ENCODE assay signal across 8 cellular contexts in genomic region chr1:2199042-2199810, GRCh38. TPM values are rescaled to one million over a fixed set of nuclear protein-coding genes. Genes with fewer than 3 reads are reported as not detected.
A peak's percentile ranks its signal among the peaks of the same experiment; 100 is the strongest.
DNase-seq lines count a peak whose midpoint lies in the region; ATAC-seq and TF ChIP-seq lines count a peak whose summit lies in the region.

No MANE protein-coding gene starts in this region.

- peaks cover 16% of the 10 kb centered on the region for H3K4me1 Mint-ChIP-seq in nephron
- peaks cover 29% of the 10 kb centered on the region for H3K4me1 Mint-ChIP-seq in stimulated activated naive CD8-positive, alpha-beta T cell treated with anti-CD3 and anti-CD28 coated beads, Interleukin-15, Interleukin-2, amounts not matched to agents 100 ng/mL and 50 ng/mL, for 24 hours (ENCODE audit: low read depth)

- TF ChIP-seq CTCF in fibroblast of villous mesenchyme (IDR thresholded peaks at IDR 0.05; ENCODE audit: insufficient read depth, low read depth, low read length), result no peak
- TF ChIP-seq CTCF in nephron (IDR thresholded peaks at IDR 0.05; ENCODE audit: unreplicated experiment in 3 of 3), result no peak

- peak; percentile 29 for ATAC-seq in HG02763 (IDR thresholded peaks at IDR 0.05; ENCODE audit: unreplicated experiment)

- no peaks in the 10 kb centered on the region for H3K27me3 Mint-ChIP-seq in nephron (ENCODE audit: low read depth)
- H3K27me3 Mint-ChIP-seq in stimulated activated naive CD8-positive, alpha-beta T cell treated with anti-CD3 and anti-CD28 coated beads, Interleukin-15, Interleukin-2, amounts not matched to agents 100 ng/mL and 50 ng/mL, for 24 hours, result no peaks in the 10 kb centered on the region

- H3K27ac Mint-ChIP-seq in nephron, result peak overlapping the region; percentile 66 to 94 (median 93)
- peak overlapping the region; percentile 75 for H3K27ac Mint-ChIP-seq in stimulated activated naive CD8-positive, alpha-beta T cell treated with anti-CD3 and anti-CD28 coated beads, Interleukin-15, Interleukin-2, amounts not matched to agents 100 ng/mL and 50 ng/mL, for 24 hours

- peak overlapping the region; percentile 56 for H3K4me3 ChIP-seq in fibroblast of villous mesenchyme (ENCODE audit: low read depth, low read length)

- H3K9me3 Mint-ChIP-seq in nephron, result no peaks in the 10 kb centered on the region
- H3K9me3 Mint-ChIP-seq in stimulated activated naive CD8-positive, alpha-beta T cell treated with anti-CD3 and anti-CD28 coated beads, Interleukin-15, Interleukin-2, amounts not matched to agents 100 ng/mL and 50 ng/mL, for 24 hours, result no peaks in the 10 kb centered on the region

- peak overlapping the region; percentile 85 to 88 (median 88) for H3K4me3 Mint-ChIP-seq in nephron
- H3K4me3 Mint-ChIP-seq in stimulated activated naive CD8-positive, alpha-beta T cell treated with anti-CD3 and anti-CD28 coated beads, Interleukin-15, Interleukin-2, amounts not matched to agents 100 ng/mL and 50 ng/mL, for 24 hours, result peak overlapping the region; percentile 89

- DNase-seq in CMK (ENCODE audit: low read depth) (peak; percentile 96), RKO (ENCODE audit: low spot score) (peak; percentile 85), activated gamma-delta T cell (lab: John Stamatoyannopoulos, UW) (peak; percentile 65), fibroblast of villous mesenchyme (ENCODE audit: low read depth) (peak; percentile 96), cerebellar nuclear complex (lab: John Stamatoyannopoulos, UW) (no peak)

- H3K36me3 Mint-ChIP-seq in nephron (ENCODE audit: low read depth), result no peaks in the 10 kb centered on the region
- no peaks in the 10 kb centered on the region for H3K36me3 Mint-ChIP-seq in stimulated activated naive CD8-positive, alpha-beta T cell treated with anti-CD3 and anti-CD28 coated beads, Interleukin-15, Interleukin-2, amounts not matched to agents 100 ng/mL and 50 ng/mL, for 24 hours (ENCODE audit: low read depth)

RNA-seq across cellular contexts. Expression of gene FAAP20, which starts 4.7 kb away (rescaled TPM):
- 20.7 and 30.3 TPM in 2 replicates for total RNA-seq in fibroblast of villous mesenchyme

RNA-seq across cellular contexts. Expression of gene SKI, which starts 28.9 kb away (rescaled TPM):
- 26.8 and 32.9 TPM in 2 replicates for total RNA-seq in fibroblast of villous mesenchyme

Comparison
In these comparisons a context has a peak if more than half of its experiments do, and no peak if none do; other contexts are left out.
1. DNase-seq: peak in CMK (single experiment), RKO (single experiment), activated gamma-delta T cell (single experiment) and fibroblast of villous mesenchyme (single experiment); none in cerebellar nuclear complex (0 of 2).